Comparison of ENCODE assay signal across 11 cellular contexts in the genomic region with DNA sequence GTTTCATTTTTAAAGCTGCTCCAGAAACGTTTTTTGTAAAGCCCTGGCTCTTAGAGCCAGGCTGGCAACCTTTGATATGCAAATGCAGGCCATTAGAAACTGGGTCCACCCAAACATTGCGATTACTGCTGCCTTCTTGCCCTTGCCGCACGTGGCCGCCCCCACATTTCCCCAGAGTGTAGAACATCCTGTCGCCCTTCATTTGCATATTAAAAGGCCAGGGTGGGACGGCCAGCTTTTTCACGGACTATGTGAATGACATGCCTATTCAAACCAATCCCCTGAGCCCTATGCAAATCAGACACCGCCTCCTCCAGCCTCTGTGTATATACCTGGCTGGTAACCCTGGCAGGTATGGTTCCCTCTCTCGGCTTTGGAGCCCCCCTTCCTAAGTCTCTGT.
DNase-seq lines count a peak whose midpoint lies in the region; ATAC-seq, FAIRE-seq and TF ChIP-seq lines count a peak whose summit lies in the region.
"Had no signal": no experiment of that assay in that cellular context is flagged by ENCODE, and none has a peak within 500 bp of the region (broad histone marks: within the 10 kb centered on the region; RNA-seq: fewer than 3 reads in every experiment).

No MANE protein-coding gene starts in this region.

- no peak overlapping the region for H3K56ac ChIP-seq in mesendoderm (ENCODE audit: low read length)

- H4K8ac ChIP-seq in mesendoderm (ENCODE audit: low read depth, low read length) = no peak overlapping the region

- H3K9ac ChIP-seq in astrocyte (ENCODE audit: low read length) = no peak overlapping the region
- H3K9ac ChIP-seq in mesendoderm (ENCODE audit: low read length) = no peak overlapping the region
- H3K9ac ChIP-seq: parathyroid adenoma had no signal

- intact Hi-C loops in left ventricle myocardium inferior (cut with micrococcal nuclease) = no loop called here

- no peak overlapping the region for H2BK120ac ChIP-seq in mesendoderm (ENCODE audit: low read depth, low read length)

- no peak overlapping the region for H3K4me3 ChIP-seq in astrocyte (ENCODE audit: insufficient read depth, low read depth, low read length)
- H3K4me3 ChIP-seq in mesendoderm (ENCODE audit: low read length) = no peak overlapping the region
- H3K4me3 ChIP-seq in left ventricle myocardium inferior = no peak overlapping the region

- no peak overlapping the region for H3K18ac ChIP-seq in mesendoderm (ENCODE audit: low read length)

- no peak overlapping the region for H2AFZ ChIP-seq in astrocyte (ENCODE audit: low read depth, low read length)
- H2AFZ ChIP-seq: parathyroid adenoma had no signal

- no peaks in the 10 kb centered on the region for H3K36me3 ChIP-seq in astrocyte (ENCODE audit: insufficient read depth, low read length)
- no peaks in the 10 kb centered on the region for H3K36me3 ChIP-seq in mesendoderm (ENCODE audit: control insufficient read depth, insufficient read depth, low read length)
- no peaks in the 10 kb centered on the region for H3K36me3 ChIP-seq in left ventricle myocardium inferior
- H3K36me3 ChIP-seq: BE2C had no signal

- H3K36me3 Mint-ChIP-seq in astrocyte (ENCODE audit: low read depth, unreplicated experiment) = peaks cover 3% of the 10 kb centered on the region

- H3K9me3 ChIP-seq in astrocyte (ENCODE audit: insufficient read depth, low read depth, low read length) = no peaks in the 10 kb centered on the region
- no peaks in the 10 kb centered on the region for H3K9me3 ChIP-seq in left ventricle myocardium inferior (replicated peaks)
- H3K9me3 ChIP-seq: BE2C had no signal

- FAIRE-seq in astrocyte (lab: Jason Lieb, UNC) = no peak

- no peak overlapping the region for H2BK15ac ChIP-seq in mesendoderm (replicated peaks; ENCODE audit: low read depth)

- peaks cover 9% of the 10 kb centered on the region for H3K27me3 Mint-ChIP-seq in astrocyte (ENCODE audit: low read depth, unreplicated experiment)

- DNase-seq in ELF-1 (ENCODE audit: low read depth, low spot score) (peak; percentile 96), astrocyte (ENCODE audit: low read depth) (no peak), mesendoderm (peak; percentile 93), left ventricle myocardium inferior (no peak)
- no peak for DNase-seq in NK-92 treated with Interleukin-12 subunit alpha and Interleukin-12 subunit beta, amount 100 ng/mL, for 24 hours (lab: John Stamatoyannopoulos, UW)
- no peak for DNase-seq in stimulated activated naive CD4-positive, alpha-beta T cell treated with Interleukin-2 at 50 U/mL for 16 hours (lab: John Stamatoyannopoulos, UW)
- DNase-seq: BE2C, MV-4-11 had no signal

- WGBS in mesendoderm (ENCODE audit: extremely low coverage, insufficient coverage, low lambda C conversion rate) = no CpG with 5 or more reads among the region's 10 CpGs

- H3K27me3 ChIP-seq in astrocyte (ENCODE audit: insufficient read depth, low read length) = no peaks in the 10 kb centered on the region
- no peaks in the 10 kb centered on the region for H3K27me3 ChIP-seq in mesendoderm (ENCODE audit: insufficient read depth, low read length, poor library complexity)
- H3K27me3 ChIP-seq in left ventricle myocardium inferior (ENCODE audit: low read depth) = peaks cover 54% of the 10 kb centered on the region
- H3K27me3 ChIP-seq: BE2C had no signal

- no peak overlapping the region for H3K4me3 Mint-ChIP-seq in astrocyte (ENCODE audit: unreplicated experiment)

- H4K20me1 ChIP-seq in astrocyte (ENCODE audit: insufficient read depth, low read length) = no peaks in the 10 kb centered on the region

- no peak overlapping the region for H2AK5ac ChIP-seq in mesendoderm (ENCODE audit: low read length)

- ATAC-seq in HG03354 (IDR thresholded peaks at IDR 0.05; ENCODE audit: poor library complexity, severe bottlenecking, unreplicated experiment) (peak; percentile 65), HG03432 (IDR thresholded peaks at IDR 0.05; ENCODE audit: unreplicated experiment) (no peak)

- peaks cover 3% of the 10 kb centered on the region for H3K4me1 ChIP-seq in astrocyte (ENCODE audit: insufficient read depth, low read length)
- H3K4me1 ChIP-seq in mesendoderm (ENCODE audit: control insufficient read depth, low read depth, low read length) = peaks cover 4% of the 10 kb centered on the region
- no peaks in the 10 kb centered on the region for H3K4me1 ChIP-seq in left ventricle myocardium inferior
- H3K4me1 ChIP-seq: parathyroid adenoma had no signal

- H3K27ac Mint-ChIP-seq in astrocyte (ENCODE audit: unreplicated experiment) = no peak overlapping the region

- H2BK5ac ChIP-seq in mesendoderm (ENCODE audit: low read length) = no peak overlapping the region

- H3K23ac ChIP-seq in mesendoderm (ENCODE audit: low read length) = no peak overlapping the region

- TF ChIP-seq CTCF in astrocyte (IDR thresholded peaks at IDR 0.05; ENCODE audit: insufficient read depth, low read depth, low read length) = no peak
- TF ChIP-seq CTCF in left ventricle myocardium inferior (IDR thresholded peaks at IDR 0.05; ENCODE audit: borderline replicate concordance) = no peak

- H3K79me2 ChIP-seq in astrocyte (ENCODE audit: insufficient read depth, low read length) (no peaks in the 10 kb centered on the region), mesendoderm (ENCODE audit: control insufficient read depth, insufficient read depth, low read length) (no peaks in the 10 kb centered on the region)
- H3K79me2 ChIP-seq: parathyroid adenoma had no signal

- H4K5ac ChIP-seq in mesendoderm (ENCODE audit: low read length) = no peak overlapping the region

- H3K4me2 ChIP-seq in astrocyte (ENCODE audit: low read length) (peak overlapping the region; percentile 51), mesendoderm (ENCODE audit: low read length) (no peak overlapping the region)

- H3K4me1 Mint-ChIP-seq in astrocyte (ENCODE audit: low read depth, unreplicated experiment) = peaks cover 5% of the 10 kb centered on the region

- H3K27ac ChIP-seq in astrocyte (ENCODE audit: low read depth, low read length) (no peak overlapping the region), mesendoderm (ENCODE audit: low read depth, low read length) (no peak overlapping the region), left ventricle myocardium inferior (replicated peaks) (no peak overlapping the region)
- H3K27ac ChIP-seq: parathyroid adenoma had no signal

- no peaks in the 10 kb centered on the region for H3K79me1 ChIP-seq in mesendoderm (ENCODE audit: low read length)

- no peaks in the 10 kb centered on the region for H3K9me3 Mint-ChIP-seq in astrocyte (ENCODE audit: unreplicated experiment)

- H3K4ac ChIP-seq in mesendoderm (ENCODE audit: low read depth, low read length) = no peak overlapping the region

Comparison
In these comparisons a context has a peak if more than half of its experiments do, and no peak if none do; other contexts are left out.
1. DNase-seq: peak in ELF-1 (single experiment) and mesendoderm (single experiment); none in astrocyte (single experiment), NK-92 treated with Interleukin-12 subunit alpha and Interleukin-12 subunit beta, amount 100 ng/mL, for 24 hours (single experiment), left ventricle myocardium inferior (single experiment) and stimulated activated naive CD4-positive, alpha-beta T cell treated with Interleukin-2 at 50 U/mL for 16 hours (single experiment).